ENCODE assay signal across 10 cellular contexts in genomic region chr19:41367848-41368301, GRCh38. TPM values are rescaled to one million over a fixed set of nuclear protein-coding genes. Genes with fewer than 3 reads are reported as not detected.
DNase-seq lines count a peak whose midpoint lies in the region; ATAC-seq and TF ChIP-seq lines count a peak whose summit lies in the region.
"Had no signal": no experiment of that assay in that cellular context is flagged by ENCODE, and none has a peak within 500 bp of the region (broad histone marks: within the 10 kb centered on the region; RNA-seq: fewer than 3 reads in every experiment).

No MANE protein-coding gene starts in this region.

- ATAC-seq in GM18907 (IDR thresholded peaks at IDR 0.05; ENCODE audit: unreplicated experiment) = peak; percentile 34

- H3K9ac ChIP-seq in OCI-LY1 (ENCODE audit: low read length) = no peak overlapping the region
- H3K9ac ChIP-seq in skeletal muscle tissue (ENCODE audit: low read depth in 1 of 3, low read length in 3 of 3) = no peak overlapping the region

- H3K27ac ChIP-seq in OCI-LY1 (ENCODE audit: low read depth, low read length, poor library complexity, severe bottlenecking) (peak overlapping the region; percentile 15), skeletal muscle tissue (ENCODE audit: low read depth, low read length) (peak overlapping the region; percentile 8)

- DNase-seq in epithelial cell of proximal tubule (ENCODE audit: low read depth) (peak; percentile 73), NCI-H526 treated with DMSO at 0.1 percent for 48 hours (lab: John Stamatoyannopoulos, UW) (no peak), NCI-H2029 treated with DMSO at 0.1 percent for 48 hours (lab: John Stamatoyannopoulos, UW) (no peak), NCI-H1694 treated with DMSO at 0.1 percent for 48 hours (lab: John Stamatoyannopoulos, UW) (no peak), NCI-H2107 (lab: John Stamatoyannopoulos, UW) (no peak)
- DNase-seq: effector CD4-positive, alpha-beta T cell; retina had no signal

- H3K9me3 ChIP-seq in OCI-LY1 (ENCODE audit: low read length) (no peaks in the 10 kb centered on the region), skeletal muscle tissue (ENCODE audit: control insufficient read depth in 3 of 3, low read length in 3 of 3) (no peaks in the 10 kb centered on the region)

- no peaks in the 10 kb centered on the region for H3K9me2 ChIP-seq in OCI-LY1 (ENCODE audit: low read depth, low read length)

- peaks cover 5% of the 10 kb centered on the region; the same call in 1 of the 2 replicates for H3K79me2 ChIP-seq in OCI-LY1 (ENCODE audit: insufficient read depth, low read length)

- H3K4me2 ChIP-seq in OCI-LY1 (ENCODE audit: low read length) = no peak overlapping the region

- H3K27me3 ChIP-seq in OCI-LY1 (ENCODE audit: insufficient read depth, low read length) (no peaks in the 10 kb centered on the region), skeletal muscle tissue (ENCODE audit: control insufficient read depth in 3 of 3, insufficient read depth in 3 of 3, low read length in 3 of 3) (no peaks in the 10 kb centered on the region)

- no peaks in the 10 kb centered on the region for H3K36me3 ChIP-seq in OCI-LY1 (ENCODE audit: insufficient read depth, low read length)
- no peaks in the 10 kb centered on the region for H3K36me3 ChIP-seq in skeletal muscle tissue (ENCODE audit: control insufficient read depth in 3 of 3, insufficient read depth in 3 of 3, low read length in 3 of 3)

- H3K4me1 ChIP-seq in OCI-LY1 (ENCODE audit: insufficient read depth, low read length, severe bottlenecking) = peaks cover 22% of the 10 kb centered on the region
- peaks cover 11 to 17% (median 13%) of the 10 kb centered on the region in 3 donors for H3K4me1 ChIP-seq in skeletal muscle tissue (ENCODE audit: control insufficient read depth in 3 of 3, insufficient read depth in 3 of 3, low read length in 3 of 3)

- no peak overlapping the region for H3K4me3 ChIP-seq in OCI-LY1 (ENCODE audit: low read depth, low read length, poor library complexity, severe bottlenecking)
- no peak overlapping the region for H3K4me3 ChIP-seq in epithelial cell of proximal tubule (ENCODE audit: low read depth, low read length)
- no peak overlapping the region for H3K4me3 ChIP-seq in skeletal muscle tissue (ENCODE audit: low read length in 3 of 3)

- H2AFZ ChIP-seq in OCI-LY1 (ENCODE audit: low read length) = no peak overlapping the region

- TF ChIP-seq CTCF in OCI-LY1 (IDR thresholded peaks at IDR 0.05; ENCODE audit: low read length) = no peak
- TF ChIP-seq CTCF in epithelial cell of proximal tubule (conservative IDR thresholded peaks at IDR 0.05; ENCODE audit: low read depth, low read length) = no peak

- no peaks in the 10 kb centered on the region for H4K20me1 ChIP-seq in OCI-LY1 (ENCODE audit: insufficient read depth, low read length)

- no peaks in the 10 kb centered on the region for H3F3A ChIP-seq in OCI-LY1 (ENCODE audit: insufficient read depth, low read length)

RNA-seq across cellular contexts. Expression of gene B9D2, which starts 3.9 kb away (rescaled TPM):
- total RNA-seq in epithelial cell of proximal tubule (5.3 and 22.9 TPM in 2 replicates), skeletal muscle tissue (2.1 TPM)

RNA-seq across cellular contexts. Expression of gene TMEM91, which starts 8.5 kb away (rescaled TPM):
- total RNA-seq in epithelial cell of proximal tubule = 2.7 and 3.5 TPM in 2 replicates
- total RNA-seq in skeletal muscle tissue = 2.1 TPM

RNA-seq across cellular contexts. Expression of gene TGFB1, which starts 14.2 kb away (rescaled TPM):
- 8.5 and 24.3 TPM in 2 replicates for total RNA-seq in epithelial cell of proximal tubule
- 3.1 TPM for total RNA-seq in skeletal muscle tissue

RNA-seq across cellular contexts. Expression of gene EXOSC5, which starts 29.3 kb away (rescaled TPM):
- 23.7 and 43.8 TPM in 2 replicates for total RNA-seq in epithelial cell of proximal tubule
- total RNA-seq in skeletal muscle tissue = 13.0 TPM

RNA-seq across cellular contexts. Expression of gene BCKDHA, which starts 29.7 kb away (rescaled TPM):
- 24.0 and 35.7 TPM in 2 replicates for total RNA-seq in epithelial cell of proximal tubule
- total RNA-seq in skeletal muscle tissue = 46.4 TPM
